1 cellular context compared by ENCODE assay signal in the genomic region with DNA sequence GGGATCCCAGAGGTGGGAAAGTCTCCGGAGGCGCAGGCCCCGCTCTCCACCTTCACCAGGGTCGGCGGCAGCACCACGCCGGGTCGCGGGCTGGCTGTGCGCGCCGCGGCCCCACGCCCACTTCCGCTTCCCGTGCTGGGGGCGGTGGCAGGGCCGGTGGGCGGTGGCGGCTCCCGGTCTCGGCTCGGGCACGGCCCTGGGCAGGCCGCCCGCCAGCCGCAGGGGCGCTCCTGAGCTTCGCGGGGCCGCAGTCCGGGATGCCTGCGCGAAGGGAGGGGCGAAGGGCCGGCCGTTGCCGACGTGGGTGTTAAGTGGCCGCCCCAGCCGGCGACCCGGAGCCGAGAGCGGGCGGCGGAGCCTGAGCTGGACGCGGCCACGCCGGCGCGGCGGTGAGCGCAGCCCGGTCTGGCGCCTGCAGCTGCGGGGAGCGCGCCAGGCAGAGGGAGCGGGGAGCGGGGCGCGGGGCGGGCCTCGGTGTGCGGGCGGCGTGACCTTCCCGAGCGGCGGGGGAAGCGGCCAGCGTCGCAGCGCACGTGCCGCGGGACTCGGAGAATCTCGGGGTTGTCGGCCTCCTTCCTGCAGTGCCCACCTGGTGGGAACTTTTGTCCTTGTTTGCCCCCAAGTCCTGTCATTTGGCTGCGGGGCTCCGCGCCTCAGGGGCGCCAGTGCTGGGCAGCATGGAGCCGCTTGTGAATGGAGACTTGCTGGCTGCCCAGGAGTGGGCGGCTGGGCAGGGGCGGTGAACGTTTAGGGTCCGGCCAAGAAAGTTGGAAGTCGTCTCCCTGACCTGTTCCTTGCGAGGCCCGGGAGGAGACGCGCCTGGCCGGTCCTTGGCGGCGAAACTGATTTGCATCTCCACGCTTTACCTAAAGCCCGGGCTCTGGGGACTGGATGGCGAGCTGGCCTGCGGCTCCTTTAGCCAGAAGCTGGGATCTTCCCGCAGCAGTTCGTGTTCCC.
TF ChIP-seq lines count a peak whose summit lies in the region.

A gene (plus strand): TSS at position 337 of the 957 bp plus-strand sequence. CDS start 3,616 bp downstream, outside the sequence.

TF ChIP-seq in WTC11, 78 proteins besides CTCF, POLR2A, EP300 and RAD21 (continued from another document and continues in another):
- TF ChIP-seq, protein P1, sequence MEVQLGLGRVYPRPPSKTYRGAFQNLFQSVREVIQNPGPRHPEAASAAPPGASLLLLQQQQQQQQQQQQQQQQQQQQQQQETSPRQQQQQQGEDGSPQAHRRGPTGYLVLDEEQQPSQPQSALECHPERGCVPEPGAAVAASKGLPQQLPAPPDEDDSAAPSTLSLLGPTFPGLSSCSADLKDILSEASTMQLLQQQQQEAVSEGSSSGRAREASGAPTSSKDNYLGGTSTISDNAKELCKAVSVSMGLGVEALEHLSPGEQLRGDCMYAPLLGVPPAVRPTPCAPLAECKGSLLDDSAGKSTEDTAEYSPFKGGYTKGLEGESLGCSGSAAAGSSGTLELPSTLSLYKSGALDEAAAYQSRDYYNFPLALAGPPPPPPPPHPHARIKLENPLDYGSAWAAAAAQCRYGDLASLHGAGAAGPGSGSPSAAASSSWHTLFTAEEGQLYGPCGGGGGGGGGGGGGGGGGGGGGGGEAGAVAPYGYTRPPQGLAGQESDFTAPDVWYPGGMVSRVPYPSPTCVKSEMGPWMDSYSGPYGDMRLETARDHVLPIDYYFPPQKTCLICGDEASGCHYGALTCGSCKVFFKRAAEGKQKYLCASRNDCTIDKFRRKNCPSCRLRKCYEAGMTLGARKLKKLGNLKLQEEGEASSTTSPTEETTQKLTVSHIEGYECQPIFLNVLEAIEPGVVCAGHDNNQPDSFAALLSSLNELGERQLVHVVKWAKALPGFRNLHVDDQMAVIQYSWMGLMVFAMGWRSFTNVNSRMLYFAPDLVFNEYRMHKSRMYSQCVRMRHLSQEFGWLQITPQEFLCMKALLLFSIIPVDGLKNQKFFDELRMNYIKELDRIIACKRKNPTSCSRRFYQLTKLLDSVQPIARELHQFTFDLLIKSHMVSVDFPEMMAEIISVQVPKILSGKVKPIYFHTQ (CRISPR knock-in tag; IDR thresholded peaks at IDR 0.05): no peak
- TF ChIP-seq, protein P2, sequence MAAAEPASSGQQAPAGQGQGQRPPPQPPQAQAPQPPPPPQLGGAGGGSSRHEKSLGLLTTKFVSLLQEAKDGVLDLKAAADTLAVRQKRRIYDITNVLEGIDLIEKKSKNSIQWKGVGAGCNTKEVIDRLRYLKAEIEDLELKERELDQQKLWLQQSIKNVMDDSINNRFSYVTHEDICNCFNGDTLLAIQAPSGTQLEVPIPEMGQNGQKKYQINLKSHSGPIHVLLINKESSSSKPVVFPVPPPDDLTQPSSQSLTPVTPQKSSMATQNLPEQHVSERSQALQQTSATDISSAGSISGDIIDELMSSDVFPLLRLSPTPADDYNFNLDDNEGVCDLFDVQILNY (CRISPR knock-in tag; IDR thresholded peaks at IDR 0.05): peak; percentile 45
- TF ChIP-seq, protein P3, sequence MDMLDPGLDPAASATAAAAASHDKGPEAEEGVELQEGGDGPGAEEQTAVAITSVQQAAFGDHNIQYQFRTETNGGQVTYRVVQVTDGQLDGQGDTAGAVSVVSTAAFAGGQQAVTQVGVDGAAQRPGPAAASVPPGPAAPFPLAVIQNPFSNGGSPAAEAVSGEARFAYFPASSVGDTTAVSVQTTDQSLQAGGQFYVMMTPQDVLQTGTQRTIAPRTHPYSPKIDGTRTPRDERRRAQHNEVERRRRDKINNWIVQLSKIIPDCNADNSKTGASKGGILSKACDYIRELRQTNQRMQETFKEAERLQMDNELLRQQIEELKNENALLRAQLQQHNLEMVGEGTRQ (CRISPR knock-in tag; IDR thresholded peaks at IDR 0.05): peak; percentile 55; the same call in 1 of the 2 replicates
- TF ChIP-seq CREM (CRISPR knock-in tag; IDR thresholded peaks at IDR 0.05) (0 out of 2 replicates have a peak, but pooled peaks have one; percentile 41), NFE2L1 (CRISPR knock-in tag; IDR thresholded peaks at IDR 0.05) (no peak), JAZF1 (CRISPR knock-in tag; IDR thresholded peaks at IDR 0.05) (no peak), MYBL2 (CRISPR knock-in tag; IDR thresholded peaks at IDR 0.05) (peak; percentile 83), ZNF121 (CRISPR knock-in tag; IDR thresholded peaks at IDR 0.05) (no peak), TEAD1 (CRISPR knock-in tag; IDR thresholded peaks at IDR 0.05) (no peak), RELA (CRISPR knock-in tag; IDR thresholded peaks at IDR 0.05; ENCODE audit: borderline replicate concordance) (no peak), FOXJ3 (CRISPR knock-in tag; IDR thresholded peaks at IDR 0.05; ENCODE audit: borderline replicate concordance) (no peak), NFYB (CRISPR knock-in tag; conservative IDR thresholded peaks at IDR 0.05; ENCODE audit: low read depth) (peak; percentile 36; the same call in 1 of the 2 replicates), ELF4 (CRISPR knock-in tag; IDR thresholded peaks at IDR 0.05; ENCODE audit: low read depth) (no peak), ZNF317 (CRISPR knock-in tag; IDR thresholded peaks at IDR 0.05; ENCODE audit: borderline replicate concordance, low read depth) (no peak), CBFB (CRISPR knock-in tag; IDR thresholded peaks at IDR 0.05; ENCODE audit: low read depth) (peak; percentile 85; the same call in 1 of the 2 replicates), NR3C1 (CRISPR knock-in tag; conservative IDR thresholded peaks at IDR 0.05; ENCODE audit: low read depth) (no peak), GTF2I (CRISPR knock-in tag; conservative IDR thresholded peaks at IDR 0.05) (no peak), IRF2 (CRISPR knock-in tag; IDR thresholded peaks at IDR 0.05; ENCODE audit: borderline replicate concordance, low read depth) (peak; percentile 11; the same call in 1 of the 2 replicates), ESRRA (CRISPR knock-in tag; IDR thresholded peaks at IDR 0.05; ENCODE audit: borderline replicate concordance) (peak; percentile 59; the same call in 1 of the 2 replicates), TCF7 (CRISPR knock-in tag; IDR thresholded peaks at IDR 0.05; ENCODE audit: low read depth) (no peak), ETV6 (CRISPR knock-in tag; IDR thresholded peaks at IDR 0.05) (peak; percentile 46), ZNF396 (CRISPR knock-in tag; IDR thresholded peaks at IDR 0.05; ENCODE audit: borderline replicate concordance) (no peak), GABPB1 (CRISPR knock-in tag; IDR thresholded peaks at IDR 0.05) (0 out of 2 replicates have a peak, but pooled peaks have one; percentile 15), SOX15 (CRISPR knock-in tag; IDR thresholded peaks at IDR 0.05) (no peak)
- TF ChIP-seq, protein P4, sequence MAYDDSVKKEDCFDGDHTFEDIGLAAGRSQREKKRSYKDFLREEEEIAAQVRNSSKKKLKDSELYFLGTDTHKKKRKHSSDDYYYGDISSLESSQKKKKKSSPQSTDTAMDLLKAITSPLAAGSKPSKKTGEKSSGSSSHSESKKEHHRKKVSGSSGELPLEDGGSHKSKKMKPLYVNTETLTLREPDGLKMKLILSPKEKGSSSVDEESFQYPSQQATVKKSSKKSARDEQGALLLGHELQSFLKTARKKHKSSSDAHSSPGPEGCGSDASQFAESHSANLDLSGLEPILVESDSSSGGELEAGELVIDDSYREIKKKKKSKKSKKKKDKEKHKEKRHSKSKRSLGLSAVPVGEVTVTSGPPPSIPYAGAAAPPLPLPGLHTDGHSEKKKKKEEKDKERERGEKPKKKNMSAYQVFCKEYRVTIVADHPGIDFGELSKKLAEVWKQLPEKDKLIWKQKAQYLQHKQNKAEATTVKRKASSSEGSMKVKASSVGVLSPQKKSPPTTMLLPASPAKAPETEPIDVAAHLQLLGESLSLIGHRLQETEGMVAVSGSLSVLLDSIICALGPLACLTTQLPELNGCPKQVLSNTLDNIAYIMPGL (CRISPR knock-in tag; IDR thresholded peaks at IDR 0.05): peak; percentile 77
- TF ChIP-seq, protein P5, sequence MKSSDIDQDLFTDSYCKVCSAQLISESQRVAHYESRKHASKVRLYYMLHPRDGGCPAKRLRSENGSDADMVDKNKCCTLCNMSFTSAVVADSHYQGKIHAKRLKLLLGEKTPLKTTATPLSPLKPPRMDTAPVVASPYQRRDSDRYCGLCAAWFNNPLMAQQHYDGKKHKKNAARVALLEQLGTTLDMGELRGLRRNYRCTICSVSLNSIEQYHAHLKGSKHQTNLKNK (CRISPR knock-in tag; IDR thresholded peaks at IDR 0.05): no peak
- TF ChIP-seq, protein P6, sequence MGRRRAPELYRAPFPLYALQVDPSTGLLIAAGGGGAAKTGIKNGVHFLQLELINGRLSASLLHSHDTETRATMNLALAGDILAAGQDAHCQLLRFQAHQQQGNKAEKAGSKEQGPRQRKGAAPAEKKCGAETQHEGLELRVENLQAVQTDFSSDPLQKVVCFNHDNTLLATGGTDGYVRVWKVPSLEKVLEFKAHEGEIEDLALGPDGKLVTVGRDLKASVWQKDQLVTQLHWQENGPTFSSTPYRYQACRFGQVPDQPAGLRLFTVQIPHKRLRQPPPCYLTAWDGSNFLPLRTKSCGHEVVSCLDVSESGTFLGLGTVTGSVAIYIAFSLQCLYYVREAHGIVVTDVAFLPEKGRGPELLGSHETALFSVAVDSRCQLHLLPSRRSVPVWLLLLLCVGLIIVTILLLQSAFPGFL (CRISPR knock-in tag; IDR thresholded peaks at IDR 0.05; ENCODE audit: borderline replicate concordance): no peak
- TF ChIP-seq, protein P7, sequence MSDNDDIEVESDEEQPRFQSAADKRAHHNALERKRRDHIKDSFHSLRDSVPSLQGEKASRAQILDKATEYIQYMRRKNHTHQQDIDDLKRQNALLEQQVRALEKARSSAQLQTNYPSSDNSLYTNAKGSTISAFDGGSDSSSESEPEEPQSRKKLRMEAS (CRISPR knock-in tag; IDR thresholded peaks at IDR 0.05): peak; percentile 74
- TF ChIP-seq, protein P8, sequence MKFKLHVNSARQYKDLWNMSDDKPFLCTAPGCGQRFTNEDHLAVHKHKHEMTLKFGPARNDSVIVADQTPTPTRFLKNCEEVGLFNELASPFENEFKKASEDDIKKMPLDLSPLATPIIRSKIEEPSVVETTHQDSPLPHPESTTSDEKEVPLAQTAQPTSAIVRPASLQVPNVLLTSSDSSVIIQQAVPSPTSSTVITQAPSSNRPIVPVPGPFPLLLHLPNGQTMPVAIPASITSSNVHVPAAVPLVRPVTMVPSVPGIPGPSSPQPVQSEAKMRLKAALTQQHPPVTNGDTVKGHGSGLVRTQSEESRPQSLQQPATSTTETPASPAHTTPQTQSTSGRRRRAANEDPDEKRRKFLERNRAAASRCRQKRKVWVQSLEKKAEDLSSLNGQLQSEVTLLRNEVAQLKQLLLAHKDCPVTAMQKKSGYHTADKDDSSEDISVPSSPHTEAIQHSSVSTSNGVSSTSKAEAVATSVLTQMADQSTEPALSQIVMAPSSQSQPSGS (CRISPR knock-in tag; IDR thresholded peaks at IDR 0.05; ENCODE audit: borderline replicate concordance, low read depth): no peak
- TF ChIP-seq, protein P9, sequence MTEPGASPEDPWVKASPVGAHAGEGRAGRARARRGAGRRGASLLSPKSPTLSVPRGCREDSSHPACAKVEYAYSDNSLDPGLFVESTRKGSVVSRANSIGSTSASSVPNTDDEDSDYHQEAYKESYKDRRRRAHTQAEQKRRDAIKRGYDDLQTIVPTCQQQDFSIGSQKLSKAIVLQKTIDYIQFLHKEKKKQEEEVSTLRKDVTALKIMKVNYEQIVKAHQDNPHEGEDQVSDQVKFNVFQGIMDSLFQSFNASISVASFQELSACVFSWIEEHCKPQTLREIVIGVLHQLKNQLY (CRISPR knock-in tag; IDR thresholded peaks at IDR 0.05): no peak
- TF ChIP-seq, protein P10, sequence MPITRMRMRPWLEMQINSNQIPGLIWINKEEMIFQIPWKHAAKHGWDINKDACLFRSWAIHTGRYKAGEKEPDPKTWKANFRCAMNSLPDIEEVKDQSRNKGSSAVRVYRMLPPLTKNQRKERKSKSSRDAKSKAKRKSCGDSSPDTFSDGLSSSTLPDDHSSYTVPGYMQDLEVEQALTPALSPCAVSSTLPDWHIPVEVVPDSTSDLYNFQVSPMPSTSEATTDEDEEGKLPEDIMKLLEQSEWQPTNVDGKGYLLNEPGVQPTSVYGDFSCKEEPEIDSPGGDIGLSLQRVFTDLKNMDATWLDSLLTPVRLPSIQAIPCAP (CRISPR knock-in tag; IDR thresholded peaks at IDR 0.05): 0 out of 2 replicates have a peak, but pooled peaks have one; percentile 55
- TF ChIP-seq, protein P11, sequence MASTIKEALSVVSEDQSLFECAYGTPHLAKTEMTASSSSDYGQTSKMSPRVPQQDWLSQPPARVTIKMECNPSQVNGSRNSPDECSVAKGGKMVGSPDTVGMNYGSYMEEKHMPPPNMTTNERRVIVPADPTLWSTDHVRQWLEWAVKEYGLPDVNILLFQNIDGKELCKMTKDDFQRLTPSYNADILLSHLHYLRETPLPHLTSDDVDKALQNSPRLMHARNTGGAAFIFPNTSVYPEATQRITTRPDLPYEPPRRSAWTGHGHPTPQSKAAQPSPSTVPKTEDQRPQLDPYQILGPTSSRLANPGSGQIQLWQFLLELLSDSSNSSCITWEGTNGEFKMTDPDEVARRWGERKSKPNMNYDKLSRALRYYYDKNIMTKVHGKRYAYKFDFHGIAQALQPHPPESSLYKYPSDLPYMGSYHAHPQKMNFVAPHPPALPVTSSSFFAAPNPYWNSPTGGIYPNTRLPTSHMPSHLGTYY (CRISPR knock-in tag; IDR thresholded peaks at IDR 0.05): no peak
- TF ChIP-seq, protein P12, sequence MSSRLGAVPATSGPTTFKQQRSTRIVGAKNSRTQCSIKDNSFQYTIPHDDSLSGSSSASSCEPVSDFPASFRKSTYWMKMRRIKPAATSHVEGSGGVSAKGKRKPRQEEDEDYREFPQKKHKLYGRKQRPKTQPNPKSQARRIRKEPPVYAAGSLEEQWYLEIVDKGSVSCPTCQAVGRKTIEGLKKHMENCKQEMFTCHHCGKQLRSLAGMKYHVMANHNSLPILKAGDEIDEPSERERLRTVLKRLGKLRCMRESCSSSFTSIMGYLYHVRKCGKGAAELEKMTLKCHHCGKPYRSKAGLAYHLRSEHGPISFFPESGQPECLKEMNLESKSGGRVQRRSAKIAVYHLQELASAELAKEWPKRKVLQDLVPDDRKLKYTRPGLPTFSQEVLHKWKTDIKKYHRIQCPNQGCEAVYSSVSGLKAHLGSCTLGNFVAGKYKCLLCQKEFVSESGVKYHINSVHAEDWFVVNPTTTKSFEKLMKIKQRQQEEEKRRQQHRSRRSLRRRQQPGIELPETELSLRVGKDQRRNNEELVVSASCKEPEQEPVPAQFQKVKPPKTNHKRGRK (CRISPR knock-in tag; IDR thresholded peaks at IDR 0.05; ENCODE audit: borderline replicate concordance): no peak
- TF ChIP-seq, protein P13, sequence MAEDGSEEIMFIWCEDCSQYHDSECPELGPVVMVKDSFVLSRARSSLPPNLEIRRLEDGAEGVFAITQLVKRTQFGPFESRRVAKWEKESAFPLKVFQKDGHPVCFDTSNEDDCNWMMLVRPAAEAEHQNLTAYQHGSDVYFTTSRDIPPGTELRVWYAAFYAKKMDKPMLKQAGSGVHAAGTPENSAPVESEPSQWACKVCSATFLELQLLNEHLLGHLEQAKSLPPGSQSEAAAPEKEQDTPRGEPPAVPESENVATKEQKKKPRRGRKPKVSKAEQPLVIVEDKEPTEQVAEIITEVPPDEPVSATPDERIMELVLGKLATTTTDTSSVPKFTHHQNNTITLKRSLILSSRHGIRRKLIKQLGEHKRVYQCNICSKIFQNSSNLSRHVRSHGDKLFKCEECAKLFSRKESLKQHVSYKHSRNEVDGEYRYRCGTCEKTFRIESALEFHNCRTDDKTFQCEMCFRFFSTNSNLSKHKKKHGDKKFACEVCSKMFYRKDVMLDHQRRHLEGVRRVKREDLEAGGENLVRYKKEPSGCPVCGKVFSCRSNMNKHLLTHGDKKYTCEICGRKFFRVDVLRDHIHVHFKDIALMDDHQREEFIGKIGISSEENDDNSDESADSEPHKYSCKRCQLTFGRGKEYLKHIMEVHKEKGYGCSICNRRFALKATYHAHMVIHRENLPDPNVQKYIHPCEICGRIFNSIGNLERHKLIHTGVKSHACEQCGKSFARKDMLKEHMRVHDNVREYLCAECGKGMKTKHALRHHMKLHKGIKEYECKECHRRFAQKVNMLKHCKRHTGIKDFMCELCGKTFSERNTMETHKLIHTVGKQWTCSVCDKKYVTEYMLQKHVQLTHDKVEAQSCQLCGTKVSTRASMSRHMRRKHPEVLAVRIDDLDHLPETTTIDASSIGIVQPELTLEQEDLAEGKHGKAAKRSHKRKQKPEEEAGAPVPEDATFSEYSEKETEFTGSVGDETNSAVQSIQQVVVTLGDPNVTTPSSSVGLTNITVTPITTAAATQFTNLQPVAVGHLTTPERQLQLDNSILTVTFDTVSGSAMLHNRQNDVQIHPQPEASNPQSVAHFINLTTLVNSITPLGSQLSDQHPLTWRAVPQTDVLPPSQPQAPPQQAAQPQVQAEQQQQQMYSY (CRISPR knock-in tag; IDR thresholded peaks at IDR 0.05): peak; percentile 82
